ENCODE assay signal across 22 cellular contexts in the genomic region with DNA sequence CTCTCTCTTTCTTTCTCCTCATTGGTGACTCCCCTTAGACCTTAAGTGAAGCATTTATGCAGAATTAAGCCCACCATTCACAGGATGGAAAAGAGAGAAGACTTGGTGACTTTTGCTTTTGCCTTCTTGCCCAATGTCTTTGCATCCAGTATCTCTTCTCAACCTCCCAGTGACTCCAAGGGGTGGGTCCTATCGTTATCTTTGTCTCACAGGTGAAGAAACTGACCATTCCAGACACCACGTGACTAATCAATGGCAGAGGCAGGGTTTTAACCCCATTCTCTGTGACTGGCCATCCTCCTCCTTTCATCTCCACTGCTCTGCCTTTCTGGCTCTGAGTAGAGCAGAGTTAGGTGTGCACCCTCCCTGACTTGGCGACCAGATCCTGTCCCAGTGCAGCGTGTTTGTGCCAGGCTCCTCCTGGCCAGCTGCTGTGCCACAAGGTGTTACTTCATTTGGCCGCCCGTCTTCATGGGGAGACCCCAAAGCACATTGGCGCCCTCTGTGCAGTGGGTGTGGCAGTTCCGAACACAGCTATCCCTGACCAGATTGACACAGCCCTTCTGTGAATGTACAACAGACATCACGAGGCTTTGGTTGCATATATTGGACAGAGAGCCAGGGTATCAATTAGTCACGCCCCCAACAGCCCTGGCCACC.
A peak's percentile ranks its signal among the peaks of the same experiment; 100 is the strongest.
DNase-seq lines count a peak whose midpoint lies in the region; ATAC-seq, FAIRE-seq and TF ChIP-seq lines count a peak whose summit lies in the region.
"Had no signal": no experiment of that assay in that cellular context is flagged by ENCODE, and none has a peak within 500 bp of the region (broad histone marks: within the 10 kb centered on the region; RNA-seq: fewer than 3 reads in every experiment).

No MANE protein-coding gene starts in this region.

- no peak overlapping the region for H3K4me3 ChIP-seq in HepG2 (replicated peaks in 1 of 3; ENCODE audit: insufficient read depth in 1 of 3, low read depth in 2 of 3, low read length in 3 of 3)
- H3K4me3 ChIP-seq in right lobe of liver = no peak overlapping the region

- H3K9me3 ChIP-seq in HepG2 (ENCODE audit: low read length) = peaks cover 10% of the 10 kb centered on the region; the same call in 1 of the 2 replicates
- H3K9me3 ChIP-seq in right lobe of liver = no peaks in the 10 kb centered on the region
- H3K9me3 ChIP-seq: BE2C had no signal

- no TSS peak for BruUV-seq in HepG2 (replicated peaks; lab: Mats Ljungman, UMichigan)

- H4K20me1 ChIP-seq in HepG2 (ENCODE audit: insufficient read depth, low read length) = no peaks in the 10 kb centered on the region

- no peak for TF ChIP-seq RAD21 in HepG2 (CRISPR knock-in tag; IDR thresholded peaks at IDR 0.05)

- 48% methylated on average over 7 of the region's 10 CpGs for WGBS in HepG2 (ENCODE audit: low lambda C conversion rate)
- 65% methylated on average over 4 of the region's 10 CpGs for WGBS in right lobe of liver (ENCODE audit: insufficient coverage, low coverage, low lambda C conversion rate, missing lambda C conversion rate)

- CTCF ChIA-PET in HepG2 (lab: Yijun Ruan, JAX; ENCODE audit: low intra/inter-chr PET ratio, low total read pairs) = no interaction called here

- H3K79me2 ChIP-seq in HepG2 (ENCODE audit: insufficient read depth, low read length) = no peaks in the 10 kb centered on the region

- DNase-seq in HepG2 (ENCODE audit: low spot score) (no peak), right lobe of liver (no peak), OCI-M1 (lab: John Stamatoyannopoulos, UW) (peak; percentile 49), erythroblast (lab: John Stamatoyannopoulos, UW) (peak; percentile 30 to 53)
- DNase-seq: ACHN; C1 segment of cervical spinal cord; CD4-positive, CD25-positive, alpha-beta regulatory T cell; CD8-positive, alpha-beta memory T cell; COR-L47; DMS153; DMS79; GDM1; GOT3; H7; HFFc6 had no signal

- H3K4me2 ChIP-seq in HepG2 (ENCODE audit: low read depth, low read length) = no peak overlapping the region

- in situ Hi-C loops in HepG2 (cut with HindIII; ENCODE audit: extremely low pct_ligation_motif_present, low pct_unique_long_range_greater_than_20kb) = no loop called here

- ATAC-seq in HepG2 (no peak), right lobe of liver (no peak), HG02840 (IDR thresholded peaks at IDR 0.05; ENCODE audit: low FRiP score, unreplicated experiment) (no peak), GM18498 (IDR thresholded peaks at IDR 0.05; ENCODE audit: unreplicated experiment) (no peak)
- ATAC-seq: HCT116 had no signal

- peaks cover 38% of the 10 kb centered on the region for H3K4me1 ChIP-seq in HepG2 (ENCODE audit: insufficient read depth, low read length)
- H3K4me1 ChIP-seq in right lobe of liver = no peaks in the 10 kb centered on the region

- H3K27ac ChIP-seq in HepG2 (ENCODE audit: extremely low read length, insufficient read depth, low read length) (no peak overlapping the region), right lobe of liver (no peak overlapping the region)

- TF ChIP-seq POLR2A in HepG2 (IDR thresholded peaks at IDR 0.05; ENCODE audit: insufficient read depth in 1 of 2, low read depth in 2 of 2, low read length in 2 of 2) (no peak), right lobe of liver (IDR thresholded peaks at IDR 0.05) (no peak), erythroblast (IDR thresholded peaks at IDR 0.05; ENCODE audit: low read length) (no peak)

- POLR2A ChIA-PET in HepG2 (lab: Yijun Ruan, JAX) = no interaction called here

- no peak for TF ChIP-seq CTCF in HepG2 (CRISPR knock-in tag; IDR thresholded peaks at IDR 0.05)
- TF ChIP-seq CTCF in right lobe of liver (IDR thresholded peaks at IDR 0.05) = no peak

- intact Hi-C loops in HepG2 (cut with micrococcal nuclease; ENCODE audit: unreplicated experiment) (no loop called here), right lobe of liver (cut with DNase I) (no loop called here)

- H3K36me3 ChIP-seq in HepG2 (replicated peaks in 1 of 2; ENCODE audit: control insufficient read depth in 1 of 2, insufficient read depth in 2 of 2, low read length in 2 of 2) = no peaks in the 10 kb centered on the region
- H3K36me3 ChIP-seq in right lobe of liver = no peaks in the 10 kb centered on the region
- H3K36me3 ChIP-seq: BE2C had no signal

- TF ChIP-seq EP300 in HepG2 (IDR thresholded peaks at IDR 0.05; ENCODE audit: low read depth in 2 of 2, low read length in 2 of 2) (no peak), HepG2 (CRISPR knock-in tag; IDR thresholded peaks at IDR 0.05; ENCODE audit: borderline replicate concordance) (no peak)

- no peak overlapping the region for H2AFZ ChIP-seq in HepG2 (ENCODE audit: low read length)

- FAIRE-seq in HepG2 (lab: Jason Lieb, UNC) = no peak
- FAIRE-seq: A204.1, GM12892, HTR-8/SVneo had no signal

- H3K9ac ChIP-seq in HepG2 (ENCODE audit: insufficient read depth, low read depth, low read length) = no peak overlapping the region

- H3K27me3 ChIP-seq in HepG2 (ENCODE audit: control insufficient read depth in 1 of 2, insufficient read depth in 2 of 2, low read length in 2 of 2) (peaks cover 0 to 4% of the 10 kb centered on the region in 2 experiments; a peak in 1 of 5 replicates), right lobe of liver (no peaks in the 10 kb centered on the region)
- H3K27me3 ChIP-seq: BE2C had no signal

TF ChIP-seq in HepG2, 621 proteins besides CTCF, POLR2A, EP300 and RAD21:
- TF ChIP-seq, protein P1, sequence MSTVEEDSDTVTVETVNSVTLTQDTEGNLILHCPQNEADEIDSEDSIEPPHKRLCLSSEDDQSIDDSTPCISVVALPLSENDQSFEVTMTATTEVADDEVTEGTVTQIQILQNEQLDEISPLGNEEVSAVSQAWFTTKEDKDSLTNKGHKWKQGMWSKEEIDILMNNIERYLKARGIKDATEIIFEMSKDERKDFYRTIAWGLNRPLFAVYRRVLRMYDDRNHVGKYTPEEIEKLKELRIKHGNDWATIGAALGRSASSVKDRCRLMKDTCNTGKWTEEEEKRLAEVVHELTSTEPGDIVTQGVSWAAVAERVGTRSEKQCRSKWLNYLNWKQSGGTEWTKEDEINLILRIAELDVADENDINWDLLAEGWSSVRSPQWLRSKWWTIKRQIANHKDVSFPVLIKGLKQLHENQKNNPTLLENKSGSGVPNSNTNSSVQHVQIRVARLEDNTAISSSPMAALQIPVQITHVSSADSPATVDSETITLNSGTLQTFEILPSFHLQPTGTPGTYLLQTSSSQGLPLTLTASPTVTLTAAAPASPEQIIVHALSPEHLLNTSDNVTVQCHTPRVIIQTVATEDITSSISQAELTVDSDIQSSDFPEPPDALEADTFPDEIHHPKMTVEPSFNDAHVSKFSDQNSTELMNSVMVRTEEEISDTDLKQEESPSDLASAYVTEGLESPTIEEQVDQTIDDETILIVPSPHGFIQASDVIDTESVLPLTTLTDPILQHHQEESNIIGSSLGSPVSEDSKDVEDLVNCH (CRISPR knock-in tag; IDR thresholded peaks at IDR 0.05) = no peak
- no peak for TF ChIP-seq ZNF550 (CRISPR knock-in tag; IDR thresholded peaks at IDR 0.05; ENCODE audit: borderline replicate concordance)
- no peak for TF ChIP-seq NFKBIZ (CRISPR knock-in tag; IDR thresholded peaks at IDR 0.05)
- TF ChIP-seq, protein P2, sequence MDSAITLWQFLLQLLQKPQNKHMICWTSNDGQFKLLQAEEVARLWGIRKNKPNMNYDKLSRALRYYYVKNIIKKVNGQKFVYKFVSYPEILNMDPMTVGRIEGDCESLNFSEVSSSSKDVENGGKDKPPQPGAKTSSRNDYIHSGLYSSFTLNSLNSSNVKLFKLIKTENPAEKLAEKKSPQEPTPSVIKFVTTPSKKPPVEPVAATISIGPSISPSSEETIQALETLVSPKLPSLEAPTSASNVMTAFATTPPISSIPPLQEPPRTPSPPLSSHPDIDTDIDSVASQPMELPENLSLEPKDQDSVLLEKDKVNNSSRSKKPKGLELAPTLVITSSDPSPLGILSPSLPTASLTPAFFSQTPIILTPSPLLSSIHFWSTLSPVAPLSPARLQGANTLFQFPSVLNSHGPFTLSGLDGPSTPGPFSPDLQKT (CRISPR knock-in tag; IDR thresholded peaks at IDR 0.05; ENCODE audit: borderline replicate concordance) = no peak
- TF ChIP-seq, protein P3, sequence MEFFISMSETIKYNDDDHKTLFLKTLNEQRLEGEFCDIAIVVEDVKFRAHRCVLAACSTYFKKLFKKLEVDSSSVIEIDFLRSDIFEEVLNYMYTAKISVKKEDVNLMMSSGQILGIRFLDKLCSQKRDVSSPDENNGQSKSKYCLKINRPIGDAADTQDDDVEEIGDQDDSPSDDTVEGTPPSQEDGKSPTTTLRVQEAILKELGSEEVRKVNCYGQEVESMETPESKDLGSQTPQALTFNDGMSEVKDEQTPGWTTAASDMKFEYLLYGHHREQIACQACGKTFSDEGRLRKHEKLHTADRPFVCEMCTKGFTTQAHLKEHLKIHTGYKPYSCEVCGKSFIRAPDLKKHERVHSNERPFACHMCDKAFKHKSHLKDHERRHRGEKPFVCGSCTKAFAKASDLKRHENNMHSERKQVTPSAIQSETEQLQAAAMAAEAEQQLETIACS (CRISPR knock-in tag; IDR thresholded peaks at IDR 0.05) = no peak
- TF ChIP-seq RAD51 (IDR thresholded peaks at IDR 0.05; ENCODE audit: borderline replicate concordance) = peak; percentile 46; the same call in 1 of the 2 replicates
- TF ChIP-seq, protein P4, sequence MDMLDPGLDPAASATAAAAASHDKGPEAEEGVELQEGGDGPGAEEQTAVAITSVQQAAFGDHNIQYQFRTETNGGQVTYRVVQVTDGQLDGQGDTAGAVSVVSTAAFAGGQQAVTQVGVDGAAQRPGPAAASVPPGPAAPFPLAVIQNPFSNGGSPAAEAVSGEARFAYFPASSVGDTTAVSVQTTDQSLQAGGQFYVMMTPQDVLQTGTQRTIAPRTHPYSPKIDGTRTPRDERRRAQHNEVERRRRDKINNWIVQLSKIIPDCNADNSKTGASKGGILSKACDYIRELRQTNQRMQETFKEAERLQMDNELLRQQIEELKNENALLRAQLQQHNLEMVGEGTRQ (IDR thresholded peaks at IDR 0.05; ENCODE audit: low read depth, low read length) = peak; percentile 40; the same call in 1 of the 2 replicates
- TF ChIP-seq, protein P4 (CRISPR knock-in tag; IDR thresholded peaks at IDR 0.05; ENCODE audit: borderline replicate concordance) = no peak
- no peak for TF ChIP-seq ZNF552 (CRISPR knock-in tag; IDR thresholded peaks at IDR 0.05; ENCODE audit: borderline replicate concordance)

Comparison
In these comparisons a context has a peak if more than half of its experiments do, and no peak if none do; other contexts are left out.
1. DNase-seq: peak in OCI-M1 (single experiment) and erythroblast (2 of 2); none in HepG2 (single experiment) and right lobe of liver (0 of 3).